Comparison of ENCODE assay signal across 1 cellular context in genomic region chr19:3944018-3944721, GRCh38.
A peak's percentile ranks its signal among the peaks of the same experiment; 100 is the strongest.
TF ChIP-seq lines count a peak whose summit lies in the region.

No MANE protein-coding gene starts in this region.

TF ChIP-seq in HEK293, 187 proteins besides CTCF, POLR2A, EP300 and RAD21 (continued from another document):
- TF ChIP-seq ZNF146 (tag by site-specific recombination; IDR thresholded peaks at IDR 0.05) (peak; percentile 95), SP3 (tag by site-specific recombination; IDR thresholded peaks at IDR 0.05) (no peak), ZNF843 (tag by site-specific recombination; IDR thresholded peaks at IDR 0.05) (no peak), ZBTB44 (tag by site-specific recombination; IDR thresholded peaks at IDR 0.05) (no peak), ZNF488 (tag by site-specific recombination; IDR thresholded peaks at IDR 0.05) (no peak), ZNF121 (tag by site-specific recombination; IDR thresholded peaks at IDR 0.05) (no peak), ZNF391 (tag by site-specific recombination; IDR thresholded peaks at IDR 0.05; ENCODE audit: borderline replicate concordance, low read depth) (no peak), ZNF76 (tag by site-specific recombination; IDR thresholded peaks at IDR 0.05; ENCODE audit: borderline replicate concordance, low read depth) (no peak), ZNF449 (tag by site-specific recombination; IDR thresholded peaks at IDR 0.05) (peak; percentile 74; the same call in 1 of the 2 replicates), ZNF704 (tag by site-specific recombination; IDR thresholded peaks at IDR 0.05) (no peak), ZBTB49 (tag by site-specific recombination; IDR thresholded peaks at IDR 0.05; ENCODE audit: low read depth) (no peak), HOXD13 (CRISPR knock-in tag; IDR thresholded peaks at IDR 0.05; ENCODE audit: borderline replicate concordance) (no peak)
TF ChIP-seq in HEK293: peak in this region for 2.
